Comparison of ENCODE assay signal across 19 cellular contexts in genomic region chr11:69158301-69159152, GRCh38. TPM values are rescaled to one million over a fixed set of nuclear protein-coding genes. Genes with fewer than 3 reads are reported as not detected.
DNase-seq lines count a peak whose midpoint lies in the region; ATAC-seq and TF ChIP-seq lines count a peak whose summit lies in the region.
"Had no signal": no experiment of that assay in that cellular context is flagged by ENCODE, and none has a peak within 500 bp of the region (broad histone marks: within the 10 kb centered on the region; RNA-seq: fewer than 3 reads in every experiment).

No MANE protein-coding gene starts in this region.

- DNase-seq in A673 (ENCODE audit: low spot score) (no peak), H9 (no peak), putamen (ENCODE audit: low spot score) (peak; percentile 29), AG08395 (ENCODE audit: low spot score) (no peak), GM10266 (ENCODE audit: extremely low spot score) (no peak)
- DNase-seq in stimulated activated naive CD8-positive, alpha-beta T cell treated with anti-CD3 and anti-CD28 coated beads, Interleukin-15, amount 100 ng/mL, for 72 hours = no peak
- DNase-seq: ACHN; AML-193; DND-41; MV-4-11; NCI-H1694 treated with DMSO at 0.1 percent for 48 hours; NK-92 treated with Interleukin-12 subunit alpha and Interleukin-12 subunit beta, amount 100 ng/mL, for 24 hours; SHP77 had no signal

- no peak overlapping the region for H3K4me2 ChIP-seq in H9 (ENCODE audit: insufficient read depth, insufficient read length, low read length)
- H3K4me2 ChIP-seq: KMS-11 had no signal

- H4K5ac ChIP-seq in H9 (ENCODE audit: insufficient read length, low read depth, low read length) = peak overlapping the region; percentile 53

- H3K9ac ChIP-seq in H9 (ENCODE audit: extremely low read depth, insufficient read length, low read length) = no peak overlapping the region
- H3K9ac ChIP-seq: KMS-11 had no signal

- H3K9me3 Mint-ChIP-seq in H9 = peaks cover 3% of the 10 kb centered on the region in 2 experiments; a peak in 2 of 5 replicates
- H3K9me3 Mint-ChIP-seq in stimulated activated naive CD8-positive, alpha-beta T cell treated with anti-CD3 and anti-CD28 coated beads, Interleukin-15, amount 100 ng/mL, for 72 hours = peaks cover 9% of the 10 kb centered on the region in 2 donors

- no peak overlapping the region for H3K4me3 Mint-ChIP-seq in H9
- no peak overlapping the region for H3K4me3 Mint-ChIP-seq in stimulated activated naive CD8-positive, alpha-beta T cell treated with anti-CD3 and anti-CD28 coated beads, Interleukin-15, amount 100 ng/mL, for 72 hours
- H3K4me3 Mint-ChIP-seq: CD14-positive monocyte had no signal

- H3K18ac ChIP-seq in H9 (ENCODE audit: insufficient read length, low read depth, low read length) = no peak overlapping the region

- H3K36me3 Mint-ChIP-seq in H9 (ENCODE audit: insufficient read depth in 1 of 3, low read depth in 3 of 3) = no peaks in the 10 kb centered on the region; a peak in 2 of 7 replicates
- H3K36me3 Mint-ChIP-seq: CD14-positive monocyte had no signal

- H3K4me1 ChIP-seq in A673 (ENCODE audit: insufficient read depth, low read length, poor library complexity, severe bottlenecking) (peaks cover 20% of the 10 kb centered on the region), H9 (ENCODE audit: insufficient read depth, low read length) (no peaks in the 10 kb centered on the region; the same call in 1 of the 2 replicates), gastroesophageal sphincter (peaks cover 0 to 40% (median 0%) of the 10 kb centered on the region in 3 donors)

- no peaks in the 10 kb centered on the region for H4K20me1 ChIP-seq in H9 (ENCODE audit: control insufficient read depth, insufficient read depth, insufficient read length)

- no peak overlapping the region for H3T11ph ChIP-seq in H9 (ENCODE audit: low read length)

- no peak overlapping the region for H2AFZ ChIP-seq in H9 (ENCODE audit: low read length)

- no CpG with 5 or more reads among the region's 21 CpGs for WGBS in H9 (ENCODE audit: extremely low coverage, insufficient read length, low lambda C conversion rate)
- 91 to 94% methylated on average over 4 to 5 of the region's 21 CpGs for WGBS in gastroesophageal sphincter (ENCODE audit: low coverage in 1 of 2), 2 donors

- peaks cover 2% of the 10 kb centered on the region for H3K27me3 Mint-ChIP-seq in H9 (ENCODE audit: low read depth)
- H3K27me3 Mint-ChIP-seq in stimulated activated naive CD8-positive, alpha-beta T cell treated with anti-CD3 and anti-CD28 coated beads, Interleukin-15, amount 100 ng/mL, for 72 hours = peaks cover 10% of the 10 kb centered on the region

- no peaks in the 10 kb centered on the region for H3K27me3 ChIP-seq in A673 (replicated peaks; ENCODE audit: insufficient read depth, low read depth, low read length, poor library complexity)
- H3K27me3 ChIP-seq in H9 (ENCODE audit: insufficient read depth, low read length) = no peaks in the 10 kb centered on the region
- H3K27me3 ChIP-seq in gastroesophageal sphincter = no peaks in the 10 kb centered on the region
- H3K27me3 ChIP-seq: Peyer's patch had no signal

- TF ChIP-seq CTCF in A673 (conservative IDR thresholded peaks at IDR 0.05; ENCODE audit: low read depth, low read length) = no peak
- TF ChIP-seq CTCF in H9 (conservative IDR thresholded peaks at IDR 0.05) = no peak
- TF ChIP-seq CTCF in gastroesophageal sphincter (IDR thresholded peaks at IDR 0.05) = no peak
- TF ChIP-seq CTCF in GM10266 (IDR thresholded peaks at IDR 0.05; ENCODE audit: control insufficient read depth, insufficient read depth, low read depth, missing control alignments) = no peak

- no peak overlapping the region for H2BK12ac ChIP-seq in H9 (ENCODE audit: insufficient read length, low read depth, low read length)

- H4K8ac ChIP-seq in H9 (replicated peaks; ENCODE audit: insufficient read length, low read depth, low read length) = no peak overlapping the region

- no peaks in the 10 kb centered on the region for H3K79me1 ChIP-seq in H9 (ENCODE audit: insufficient read depth, low read depth, low read length, poor library complexity, severe bottlenecking)

- peak overlapping the region; percentile 62 for H3K27ac ChIP-seq in A673 (ENCODE audit: low read depth, low read length, poor library complexity, severe bottlenecking)
- H3K27ac ChIP-seq in H9 (ENCODE audit: insufficient read length, low read depth, low read length) = no peak overlapping the region
- peak overlapping the region in 3 of 4 donors; percentile 28 to 76 (median 64) for H3K27ac ChIP-seq in gastroesophageal sphincter
- H3K27ac ChIP-seq: KMS-11, Peyer's patch had no signal

- intact Hi-C loops in A673 (cut with micrococcal nuclease; ENCODE audit: unreplicated experiment) = no loop called here

- ATAC-seq in gastroesophageal sphincter = no peak
- no peak for ATAC-seq in stimulated activated naive CD8-positive, alpha-beta T cell treated with anti-CD3 and anti-CD28 coated beads, Interleukin-15, amount 100 ng/mL, for 72 hours

- no peak for TF ChIP-seq EP300 in gastroesophageal sphincter (IDR thresholded peaks at IDR 0.05)

- H3K9me3 ChIP-seq in A673 (ENCODE audit: low read depth, low read length, poor library complexity, severe bottlenecking) (no peaks in the 10 kb centered on the region), H9 (ENCODE audit: control insufficient read depth, low read depth, low read length) (no peaks in the 10 kb centered on the region), gastroesophageal sphincter (peaks cover 0 to 10% (median 0%) of the 10 kb centered on the region in 3 donors)
- H3K9me3 ChIP-seq: Peyer's patch had no signal

- no peak overlapping the region for H2BK20ac ChIP-seq in H9 (ENCODE audit: low read depth, low read length, poor library complexity, severe bottlenecking)

- H3K4ac ChIP-seq in H9 (ENCODE audit: low read depth, low read length) = no peak overlapping the region

- H2BK5ac ChIP-seq in H9 (ENCODE audit: insufficient read length, low read length) = no peak overlapping the region

- H3K14ac ChIP-seq in H9 (ENCODE audit: insufficient read depth, low read length) = 0 out of 2 replicates have a peak overlapping the region, but pooled peaks have one; percentile 9

- no peak overlapping the region for H2AK5ac ChIP-seq in H9 (ENCODE audit: insufficient read length, low read length)

- H3K79me2 ChIP-seq in H9 (ENCODE audit: insufficient read depth, low read length) = no peaks in the 10 kb centered on the region

- no peak for TF ChIP-seq POLR2A in gastroesophageal sphincter (IDR thresholded peaks at IDR 0.05)

- POLR2A ChIA-PET in A673 (lab: Charles Lee; ENCODE audit: low non-redundant PET) = no interaction called here

- CTCF ChIA-PET in A673 (lab: Charles Lee) = no interaction called here

- H2BK120ac ChIP-seq in H9 (ENCODE audit: low read depth, low read length, poor library complexity, severe bottlenecking) = no peak overlapping the region

- H3K4me3 ChIP-seq in A673 (ENCODE audit: low read depth, low read length, poor library complexity, severe bottlenecking) = no peak overlapping the region
- no peak overlapping the region for H3K4me3 ChIP-seq in gastroesophageal sphincter
- H3K4me3 ChIP-seq: Peyer's patch had no signal

- no peak overlapping the region for H3K56ac ChIP-seq in H9 (ENCODE audit: insufficient read length, low read depth, low read length)

- BruUV-seq in A673 (replicated peaks; lab: Mats Ljungman, UMichigan) = no TSS peak

- no peaks in the 10 kb centered on the region for H3K36me3 ChIP-seq in A673 (ENCODE audit: insufficient read depth, low read length, poor library complexity, severe bottlenecking)
- peaks cover 0 to 15% of the 10 kb centered on the region in 2 donors for H3K36me3 ChIP-seq in gastroesophageal sphincter
- H3K36me3 ChIP-seq: Peyer's patch had no signal

- peaks cover 1 to 6% of the 10 kb centered on the region in 2 experiments for H3K4me1 Mint-ChIP-seq in H9
- peaks cover 22% of the 10 kb centered on the region for H3K4me1 Mint-ChIP-seq in stimulated activated naive CD8-positive, alpha-beta T cell treated with anti-CD3 and anti-CD28 coated beads, Interleukin-15, amount 100 ng/mL, for 72 hours
- H3K4me1 Mint-ChIP-seq: CD14-positive monocyte had no signal

- H3K23ac ChIP-seq in H9 (ENCODE audit: insufficient read length, low read depth, low read length) = no peak overlapping the region

- H2BK15ac ChIP-seq in H9 (ENCODE audit: low read depth, low read length) = no peak overlapping the region

- no peak overlapping the region for H4K91ac ChIP-seq in H9 (ENCODE audit: insufficient read length, low read depth, low read length)

- H3K23me2 ChIP-seq in H9 (ENCODE audit: insufficient read length, low read depth, low read length, poor library complexity, severe bottlenecking) = no peaks in the 10 kb centered on the region

- peak overlapping the region in 1 of 3 experiments; percentile 87; a peak in 2 of 7 replicates for H3K27ac Mint-ChIP-seq in H9
- H3K27ac Mint-ChIP-seq in stimulated activated naive CD8-positive, alpha-beta T cell treated with anti-CD3 and anti-CD28 coated beads, Interleukin-15, amount 100 ng/mL, for 72 hours = no peak overlapping the region
- H3K27ac Mint-ChIP-seq: CD14-positive monocyte had no signal

RNA-seq across cellular contexts. Expression of gene SMIM38, which starts 2.8 kb away (rescaled TPM):
- total RNA-seq in A673 (2021) (0.59 and 0.88 TPM in 2 replicates), H9 (2021) (0.09 and 0.13 TPM in 2 replicates), gastroesophageal sphincter (1 to 10 TPM; 1.2 to 2.3 (median 1.3) TPM)
- total RNA-seq: G401, H4 had no signal
